In the genomic region with DNA sequence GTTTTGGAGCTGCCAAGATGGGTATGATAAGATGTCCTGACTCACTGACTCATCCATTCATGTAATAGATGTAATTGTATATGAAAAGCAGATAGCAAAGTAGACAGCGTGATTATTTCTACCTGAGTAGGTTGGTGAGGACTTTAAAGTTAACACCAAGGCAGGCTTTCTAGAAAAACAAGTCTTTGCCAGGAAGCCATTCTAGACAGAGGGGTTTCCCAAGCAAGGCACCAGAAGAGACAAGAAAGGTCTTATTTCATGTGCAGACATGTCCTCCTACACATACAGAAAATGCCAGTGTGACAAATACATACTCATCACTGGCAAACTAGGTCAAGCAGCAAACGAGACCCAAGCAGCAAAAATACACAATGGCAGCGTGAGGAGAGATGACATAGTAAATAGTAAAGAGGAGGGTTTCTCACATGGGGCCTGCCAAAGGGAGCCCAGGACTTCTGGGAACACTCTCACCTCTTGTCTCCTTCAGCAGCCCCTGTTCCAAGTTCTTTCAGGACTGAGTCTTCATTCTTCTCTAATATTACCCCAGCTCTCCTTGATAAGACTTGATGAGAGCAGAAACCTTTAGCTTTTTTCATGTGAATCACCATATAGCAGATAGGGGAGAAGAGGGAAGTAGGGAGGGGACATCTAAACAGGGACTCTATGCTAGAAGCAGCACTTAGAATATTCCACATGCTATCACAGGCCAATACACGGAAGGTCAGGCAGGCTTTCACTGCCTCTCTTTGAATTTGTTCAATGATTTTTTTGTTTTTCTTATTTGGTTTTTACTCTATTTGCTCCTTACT, we compare ENCODE assay signal across 18 cellular contexts.
DNase-seq lines count a peak whose midpoint lies in the region; ATAC-seq and TF ChIP-seq lines count a peak whose summit lies in the region.
"Had no signal": no experiment of that assay in that cellular context is flagged by ENCODE, and none has a peak within 500 bp of the region (broad histone marks: within the 10 kb centered on the region; RNA-seq: fewer than 3 reads in every experiment).

No MANE protein-coding gene starts in this region.

- H3K36me3 Mint-ChIP-seq in activated naive CD4-positive, alpha-beta T cell treated with anti-CD3 and anti-CD28 coated beads, Interleukin-2, amount 10 ng/mL, durations not matched to agents 7 days and 5 days = no peaks in the 10 kb centered on the region
- H3K36me3 Mint-ChIP-seq: IgD-negative memory B cell; stimulated activated naive B cell treated with anti-CD40 and anti-IgM and Interleukin-4, amounts not matched to agents 10 μg/mL and 1 μg/mL and 100 μg/mL, for 72 hours had no signal

- H3K9ac ChIP-seq in mammary epithelial cell (ENCODE audit: insufficient read depth, low read length) = peak overlapping the region; percentile 3

- BruUV-seq in mammary epithelial cell (replicated peaks; lab: Mats Ljungman, UMichigan) = no TSS peak

- TF ChIP-seq CTCF in RWPE2 (IDR thresholded peaks at IDR 0.05; ENCODE audit: poor library complexity, severe bottlenecking) = no peak
- no peak for TF ChIP-seq CTCF in mammary epithelial cell (conservative IDR thresholded peaks at IDR 0.05 in 1 of 2, IDR thresholded peaks at IDR 0.05 in 1 of 2; ENCODE audit: extremely low read depth in 1 of 2, insufficient read depth in 1 of 2, low read depth in 1 of 2, low read length in 2 of 2)
- no peak for TF ChIP-seq CTCF in spleen (IDR thresholded peaks at IDR 0.05 in 8 of 11, conservative IDR thresholded peaks at IDR 0.05 in 3 of 11)
- TF ChIP-seq CTCF in coronary artery (IDR thresholded peaks at IDR 0.05) = no peak

- peak overlapping the region; percentile 78 for H2AFZ ChIP-seq in mammary epithelial cell (ENCODE audit: low read depth, low read length)

- H3K27ac Mint-ChIP-seq in activated naive CD4-positive, alpha-beta T cell treated with anti-CD3 and anti-CD28 coated beads, Interleukin-2, amount 10 ng/mL, durations not matched to agents 7 days and 5 days = no peak overlapping the region
- H3K27ac Mint-ChIP-seq: endodermal cell; IgD-negative memory B cell; mesothelial cell of epicardium; stimulated activated naive B cell treated with anti-CD40 and anti-IgM and Interleukin-4, amounts not matched to agents 10 μg/mL and 1 μg/mL and 100 μg/mL, for 72 hours had no signal

- H3K27ac ChIP-seq in RWPE2 (ENCODE audit: poor library complexity, severe bottlenecking) (peak overlapping the region; percentile 23), mammary epithelial cell (ENCODE audit: insufficient read depth, low read depth, low read length) (peak overlapping the region; percentile 52), spleen (no peak overlapping the region), coronary artery (no peak overlapping the region)
- H3K27ac ChIP-seq: cardiac muscle cell, gastroesophageal sphincter had no signal

- no peaks in the 10 kb centered on the region for H3K79me2 ChIP-seq in mammary epithelial cell (ENCODE audit: insufficient read depth, low read length)

- dilution Hi-C loops in mammary epithelial cell (cut with HindIII; ENCODE audit: low sequenced_read_pairs) = no loop called here

- H3K4me2 ChIP-seq in mammary epithelial cell (ENCODE audit: insufficient read depth, low read depth, low read length) = peak overlapping the region; percentile 46

- H3K27me3 Mint-ChIP-seq in activated naive CD4-positive, alpha-beta T cell treated with anti-CD3 and anti-CD28 coated beads, Interleukin-2, amount 10 ng/mL, durations not matched to agents 7 days and 5 days = peaks cover 5% of the 10 kb centered on the region

- intact Hi-C loops in mammary epithelial cell (cut with micrococcal nuclease) = no loop called here
- intact Hi-C loops in spleen (cut with DNase I; ENCODE audit: low total_unique reads) = no loop called here

- H3K9me3 ChIP-seq in RWPE2 (ENCODE audit: severe bottlenecking) (no peaks in the 10 kb centered on the region), mammary epithelial cell (replicated peaks; ENCODE audit: insufficient read depth, low read length) (no peaks in the 10 kb centered on the region), spleen (peaks cover 0 to 8% (median 0%) of the 10 kb centered on the region in 8 donors)
- H3K9me3 ChIP-seq: gastroesophageal sphincter had no signal

- H3K36me3 ChIP-seq in RWPE2 (ENCODE audit: low read depth) = no peaks in the 10 kb centered on the region
- no peaks in the 10 kb centered on the region for H3K36me3 ChIP-seq in mammary epithelial cell (ENCODE audit: insufficient read depth, low read length)
- no peaks in the 10 kb centered on the region for H3K36me3 ChIP-seq in spleen
- H3K36me3 ChIP-seq: cardiac muscle cell, gastroesophageal sphincter had no signal

- peaks cover 2% of the 10 kb centered on the region for H3K4me1 Mint-ChIP-seq in activated naive CD4-positive, alpha-beta T cell treated with anti-CD3 and anti-CD28 coated beads, Interleukin-2, amount 10 ng/mL, durations not matched to agents 7 days and 5 days
- H3K4me1 Mint-ChIP-seq: IgD-negative memory B cell; stimulated activated naive B cell treated with anti-CD40 and anti-IgM and Interleukin-4, amounts not matched to agents 10 μg/mL and 1 μg/mL and 100 μg/mL, for 72 hours had no signal

- H3K27me3 ChIP-seq in RWPE2 (ENCODE audit: insufficient read depth, poor library complexity, severe bottlenecking) (no peaks in the 10 kb centered on the region), mammary epithelial cell (ENCODE audit: insufficient read depth, low read length) (no peaks in the 10 kb centered on the region), spleen (replicated peaks in 1 of 7) (peaks cover 0 to 7% (median 0%) of the 10 kb centered on the region in 7 donors)
- H3K27me3 ChIP-seq: cardiac muscle cell, gastroesophageal sphincter had no signal

- no peak overlapping the region for H3K4me3 Mint-ChIP-seq in activated naive CD4-positive, alpha-beta T cell treated with anti-CD3 and anti-CD28 coated beads, Interleukin-2, amount 10 ng/mL, durations not matched to agents 7 days and 5 days
- H3K4me3 Mint-ChIP-seq: endodermal cell; IgD-negative memory B cell; mesothelial cell of epicardium; stimulated activated naive B cell treated with anti-CD40 and anti-IgM and Interleukin-4, amounts not matched to agents 10 μg/mL and 1 μg/mL and 100 μg/mL, for 72 hours had no signal

- no peaks in the 10 kb centered on the region for H3K9me3 Mint-ChIP-seq in activated naive CD4-positive, alpha-beta T cell treated with anti-CD3 and anti-CD28 coated beads, Interleukin-2, amount 10 ng/mL, durations not matched to agents 7 days and 5 days

- H4K20me1 ChIP-seq in mammary epithelial cell (ENCODE audit: insufficient read depth, low read length) = no peaks in the 10 kb centered on the region

- CTCF ChIA-PET in activated naive CD4-positive, alpha-beta T cell treated with anti-CD3 and anti-CD28 coated beads, Interleukin-2, amount 10 ng/mL, durations not matched to agents 7 days and 5 days (lab: Charles Lee) = no interaction called here
- CTCF ChIA-PET in mammary epithelial cell (lab: Charles Lee; ENCODE audit: low non-redundant PET) = no interaction called here

- TF ChIP-seq POLR2A in spleen (IDR thresholded peaks at IDR 0.05) = no peak

- peak; percentile 15 for DNase-seq in activated naive CD4-positive, alpha-beta T cell treated with Interleukin-2 at 50 U/mL for 16 hours
- DNase-seq in activated naive CD4-positive, alpha-beta T cell treated with anti-CD3 and anti-CD28 coated beads, Interleukin-2, amount 10 ng/mL, durations not matched to agents 7 days and 5 days = no peak
- no peak for DNase-seq in RWPE2 (ENCODE audit: low spot score)
- peak; percentile 90 for DNase-seq in mammary epithelial cell
- peak in 2 of 3 donors; percentile 8 to 20 for DNase-seq in stimulated activated CD4-positive, alpha-beta T cell treated with anti-CD3 and anti-CD28 coated beads, TNF-alpha, amount 100 ng/mL, for 48 hours (ENCODE audit: low read depth in 3 of 3)
- no peak for DNase-seq in spleen
- DNase-seq in coronary artery (ENCODE audit: low spot score) = no peak
- DNase-seq: DMS79; endodermal cell; NCI-H1105 treated with DMSO at 0.1 percent for 48 hours; NCI-H446 treated with DMSO at 0.1 percent for 48 hours; stimulated activated naive B cell treated with anti-CD40 and anti-IgM and Interleukin-4, amounts not matched to agents 10 μg/mL and 1 μg/mL and 100 μg/mL, for 72 hours; T1000 had no signal

- ATAC-seq in RWPE2 (ENCODE audit: low read depth) (peak; percentile 80), HG03571 (IDR thresholded peaks at IDR 0.05; ENCODE audit: unreplicated experiment) (no peak)
- ATAC-seq: gastroesophageal sphincter had no signal

- H3K4me3 ChIP-seq in RWPE2 (ENCODE audit: severe bottlenecking) (no peak overlapping the region), mammary epithelial cell (replicated peaks in 1 of 3; ENCODE audit: insufficient read depth in 1 of 3, low read depth in 2 of 3, low read length in 3 of 3) (no peak overlapping the region), spleen (no peak overlapping the region), coronary artery (no peak overlapping the region)
- H3K4me3 ChIP-seq: cardiac muscle cell, gastroesophageal sphincter had no signal

- 19% methylated on average over 4 of the region's 4 CpGs for WGBS in mammary epithelial cell (ENCODE audit: low coverage, missing lambda C conversion rate)
- WGBS in spleen, 5 donors = 74 to 85% (median 75%) methylated on average over 4 of the region's 4 CpGs

- in situ Hi-C loops in mammary epithelial cell (cut with MboI; ENCODE audit: low sequenced_read_pairs in 2 of 2) = no loop called here

- peaks cover 10% of the 10 kb centered on the region for H3K4me1 ChIP-seq in RWPE2 (ENCODE audit: insufficient read depth, poor library complexity, severe bottlenecking)
- H3K4me1 ChIP-seq in mammary epithelial cell (ENCODE audit: insufficient read depth, low read length) = peaks cover 13% of the 10 kb centered on the region
- no peaks in the 10 kb centered on the region for H3K4me1 ChIP-seq in spleen
- H3K4me1 ChIP-seq: gastroesophageal sphincter had no signal

Comparison
In these comparisons a context has a peak if more than half of its experiments do, and no peak if none do; other contexts are left out.
1. DNase-seq: peak in activated naive CD4-positive, alpha-beta T cell treated with Interleukin-2 at 50 U/mL for 16 hours (single experiment), mammary epithelial cell (single experiment) and stimulated activated CD4-positive, alpha-beta T cell treated with anti-CD3 and anti-CD28 coated beads, TNF-alpha, amount 100 ng/mL, for 48 hours (2 of 3); none in activated naive CD4-positive, alpha-beta T cell treated with anti-CD3 and anti-CD28 coated beads, Interleukin-2, amount 10 ng/mL, durations not matched to agents 7 days and 5 days (single experiment), RWPE2 (single experiment), spleen (single experiment) and coronary artery (single experiment).
2. H3K27ac ChIP-seq: peak in RWPE2 (single experiment) and mammary epithelial cell (single experiment); none in spleen (0 of 8) and coronary artery (0 of 2).